10 cellular contexts compared by ENCODE assay signal in the genomic region with DNA sequence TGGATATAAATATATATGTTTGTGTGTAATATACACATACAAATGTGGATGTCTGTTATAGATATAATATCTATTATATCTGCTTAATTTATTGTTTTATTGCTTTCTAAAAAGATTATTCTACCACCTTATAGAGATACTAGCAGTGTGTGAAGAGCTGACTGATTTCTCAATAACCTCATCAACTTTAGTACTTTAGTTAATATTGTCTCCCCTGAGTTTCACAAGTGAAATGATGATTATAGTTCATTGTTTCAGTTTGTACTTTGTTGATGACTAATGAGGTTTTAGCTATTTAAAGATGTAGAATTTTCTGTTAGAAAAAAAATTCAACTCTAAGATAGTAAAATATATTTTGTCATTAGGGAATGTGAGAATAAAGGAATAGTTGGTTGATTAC.
DNase-seq lines count a peak whose midpoint lies in the region; ATAC-seq and TF ChIP-seq lines count a peak whose summit lies in the region.
"Had no signal": no experiment of that assay in that cellular context is flagged by ENCODE, and none has a peak within 500 bp of the region (broad histone marks: within the 10 kb centered on the region; RNA-seq: fewer than 3 reads in every experiment).

No MANE protein-coding gene starts in this region.

- no peak for DNase-seq in NCI-H748 (lab: John Stamatoyannopoulos, UW; ENCODE audit: unreplicated experiment)
- no peak for DNase-seq in foreskin fibroblast
- DNase-seq in DMS153 treated with DMSO at 0.1 percent for 48 hours (lab: John Stamatoyannopoulos, UW; ENCODE audit: unreplicated experiment): no peak
- no peak for DNase-seq in RKO (ENCODE audit: low spot score)
- DNase-seq: NCI-H345, ovary had no signal

- ATAC-seq in GM18502 (IDR thresholded peaks at IDR 0.05; ENCODE audit: poor library complexity, unreplicated experiment) (peak; percentile 89), GM19455 (IDR thresholded peaks at IDR 0.05; ENCODE audit: unreplicated experiment) (peak; percentile 66), HG02885 (IDR thresholded peaks at IDR 0.05; ENCODE audit: poor library complexity, unreplicated experiment) (peak; percentile 91), HG03520 (IDR thresholded peaks at IDR 0.05; ENCODE audit: unreplicated experiment) (peak; percentile 94)

- no peak for TF ChIP-seq CTCF in foreskin fibroblast (IDR thresholded peaks at IDR 0.05; ENCODE audit: low read depth, low read length)

- no peak overlapping the region for H3K4me3 ChIP-seq in foreskin fibroblast (ENCODE audit: low read depth in 1 of 2, low read length in 2 of 2)
- H3K4me3 ChIP-seq: ovary had no signal
